16 cellular contexts compared by ENCODE assay signal in the genomic region with DNA sequence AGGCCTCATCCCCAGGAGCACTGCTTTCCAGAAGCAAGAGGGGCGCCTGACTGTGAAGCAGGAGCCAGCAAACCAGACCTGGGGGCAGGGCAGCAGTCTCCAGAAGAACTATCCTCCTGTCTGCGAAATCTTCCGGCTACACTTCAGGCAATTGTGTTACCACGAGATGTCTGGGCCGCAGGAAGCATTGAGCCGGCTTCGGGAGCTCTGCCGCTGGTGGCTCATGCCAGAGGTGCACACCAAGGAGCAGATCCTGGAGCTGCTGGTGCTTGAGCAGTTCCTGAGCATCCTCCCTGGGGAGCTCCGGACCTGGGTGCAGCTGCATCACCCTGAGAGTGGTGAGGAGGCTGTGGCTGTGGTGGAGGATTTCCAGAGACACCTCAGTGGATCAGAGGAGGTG. TPM values are rescaled to one million over a fixed set of nuclear protein-coding genes. Genes with fewer than 3 reads are reported as not detected.
A peak's percentile ranks its signal among the peaks of the same experiment; 100 is the strongest.
DNase-seq lines count a peak whose midpoint lies in the region; ATAC-seq and TF ChIP-seq lines count a peak whose summit lies in the region.
"Had no signal": no experiment of that assay in that cellular context is flagged by ENCODE, and none has a peak within 500 bp of the region (broad histone marks: within the 10 kb centered on the region; RNA-seq: fewer than 3 reads in every experiment).

No MANE protein-coding gene starts in this region.

- no peak overlapping the region for H3K4me2 ChIP-seq in GM23338
- peak overlapping the region; percentile 83 for H3K4me2 ChIP-seq in hepatocyte
- no peak overlapping the region for H3K4me2 ChIP-seq in neural cell (ENCODE audit: low read length)
- H3K4me2 ChIP-seq in smooth muscle cell: peak overlapping the region; percentile 94
- H3K4me2 ChIP-seq: BLaER1 had no signal

- H3K27ac Mint-ChIP-seq in GM23338: no peak overlapping the region
- H3K27ac Mint-ChIP-seq: CD14-positive monocyte had no signal

- H3K4me3 ChIP-seq in GM23338: no peak overlapping the region
- no peak overlapping the region for H3K4me3 ChIP-seq in hepatocyte
- peak overlapping the region; percentile 84 for H3K4me3 ChIP-seq in neural cell (ENCODE audit: low read length)
- no peak overlapping the region for H3K4me3 ChIP-seq in smooth muscle cell
- H3K4me3 ChIP-seq: BLaER1, HAP-1 had no signal

- TF ChIP-seq CTCF in GM23338 (conservative IDR thresholded peaks at IDR 0.05; ENCODE audit: low read depth in 2 of 2): no peak
- no peak for TF ChIP-seq CTCF in hepatocyte (IDR thresholded peaks at IDR 0.05; ENCODE audit: poor library complexity)
- no peak for TF ChIP-seq CTCF in neural cell (IDR thresholded peaks at IDR 0.05; ENCODE audit: poor library complexity, severe bottlenecking)
- no peak for TF ChIP-seq CTCF in smooth muscle cell (IDR thresholded peaks at IDR 0.05; ENCODE audit: borderline replicate concordance, insufficient read depth, poor library complexity, severe bottlenecking)

- TF ChIP-seq EP300 in neural cell (conservative IDR thresholded peaks at IDR 0.05; ENCODE audit: poor library complexity, severe bottlenecking): no peak

- DNase-seq in GM23338 (ENCODE audit: low spot score) (no peak), hepatocyte (ENCODE audit: low spot score) (no peak), smooth muscle cell (lab: John Stamatoyannopoulos, UW; ENCODE audit: unreplicated experiment) (no peak), NOMO-1 (lab: John Stamatoyannopoulos, UW; ENCODE audit: unreplicated experiment in 2 of 2) (no peak), NOMO-1 treated with dmso at 0.1 percent for 144 hours (lab: John Stamatoyannopoulos, UW; ENCODE audit: unreplicated experiment) (no peak)
- no peak for DNase-seq in stimulated activated CD4-positive, alpha-beta T cell treated with anti-CD3 and anti-CD28 coated beads, Interleukin-4, amount 100 ng/mL, for 1 hour
- DNase-seq: 8988T; CD4-positive, alpha-beta memory T cell; DMS153; DMS79; GDM1; IMR-90 had no signal

- H3K9me2 ChIP-seq in GM23338 (ENCODE audit: insufficient read depth): peaks cover 12% of the 10 kb centered on the region
- no peaks in the 10 kb centered on the region for H3K9me2 ChIP-seq in hepatocyte (replicated peaks; ENCODE audit: insufficient read depth)
- no peaks in the 10 kb centered on the region for H3K9me2 ChIP-seq in neural cell (ENCODE audit: insufficient read depth, low read length)

- 97% methylated on average over 9 of the region's 9 CpGs for WGBS in hepatocyte (ENCODE audit: low lambda C conversion rate, missing lambda C conversion rate)
- 96% methylated on average over 9 of the region's 9 CpGs for WGBS in smooth muscle cell (ENCODE audit: low lambda C conversion rate)

- peaks cover 6% of the 10 kb centered on the region for H3K27me3 Mint-ChIP-seq in GM23338 (ENCODE audit: insufficient read depth, low read depth, poor library complexity)
- H3K27me3 Mint-ChIP-seq: CD4-positive, alpha-beta memory T cell had no signal

- 0 out of 3 replicates have a peak overlapping the region, but pooled peaks have one; percentile 21 for H3K4me3 Mint-ChIP-seq in GM23338
- H3K4me3 Mint-ChIP-seq: CD14-positive monocyte had no signal

- H3K27me3 ChIP-seq in GM23338 (ENCODE audit: insufficient read depth) (peaks cover 16% of the 10 kb centered on the region; the same call in 1 of the 2 replicates), hepatocyte (peaks cover 6% of the 10 kb centered on the region), neural cell (ENCODE audit: insufficient read depth, low read depth, low read length) (no peaks in the 10 kb centered on the region), smooth muscle cell (ENCODE audit: low read depth) (peaks cover 12% of the 10 kb centered on the region)

- H3K4me1 Mint-ChIP-seq in GM23338: peaks cover 15% of the 10 kb centered on the region

- no peak for TF ChIP-seq RAD21 in neural cell (conservative IDR thresholded peaks at IDR 0.05)

- H2AFZ ChIP-seq in GM23338 (no peak overlapping the region), hepatocyte (no peak overlapping the region), neural cell (ENCODE audit: low read depth, low read length) (no peak overlapping the region), smooth muscle cell (ENCODE audit: low read depth) (no peak overlapping the region)

- no peaks in the 10 kb centered on the region for H3K9me3 ChIP-seq in hepatocyte (ENCODE audit: low read depth)
- H3K9me3 ChIP-seq in neural cell (ENCODE audit: low read length): peaks cover 6% of the 10 kb centered on the region
- no peaks in the 10 kb centered on the region for H3K9me3 ChIP-seq in smooth muscle cell (replicated peaks; ENCODE audit: low read depth)

- ATAC-seq in GM23338: no peak

- H3K79me2 ChIP-seq in GM23338 (replicated peaks; ENCODE audit: insufficient read depth) (peaks cover 15% of the 10 kb centered on the region), hepatocyte (peaks cover 27% of the 10 kb centered on the region), neural cell (replicated peaks; ENCODE audit: insufficient read depth, low read length) (peaks cover 13% of the 10 kb centered on the region), smooth muscle cell (ENCODE audit: low read depth) (peaks cover 8% of the 10 kb centered on the region)

- H3F3A ChIP-seq in GM23338 (replicated peaks; ENCODE audit: low read depth): no peaks in the 10 kb centered on the region
- H3F3A ChIP-seq in neural cell (ENCODE audit: insufficient read depth, low read length, poor library complexity, severe bottlenecking): no peaks in the 10 kb centered on the region
- no peaks in the 10 kb centered on the region for H3F3A ChIP-seq in smooth muscle cell (ENCODE audit: low read depth)

- no peak overlapping the region for H3K9ac ChIP-seq in neural cell (ENCODE audit: low read length)
- H3K9ac ChIP-seq in smooth muscle cell (ENCODE audit: low read depth): no peak overlapping the region
- H3K9ac ChIP-seq: BLaER1 had no signal

- H3K27ac ChIP-seq in GM23338 (ENCODE audit: low read depth): no peak overlapping the region
- H3K27ac ChIP-seq in hepatocyte: no peak overlapping the region
- H3K27ac ChIP-seq in neural cell (ENCODE audit: low read length): no peak overlapping the region
- no peak overlapping the region for H3K27ac ChIP-seq in smooth muscle cell (ENCODE audit: low read depth)
- H3K27ac ChIP-seq: BLaER1 had no signal

- H3K36me3 Mint-ChIP-seq in GM23338 (ENCODE audit: low read depth): peaks cover 59% of the 10 kb centered on the region

- H3K36me3 ChIP-seq in GM23338 (ENCODE audit: insufficient read depth): peaks cover 31% of the 10 kb centered on the region
- no peaks in the 10 kb centered on the region for H3K36me3 ChIP-seq in hepatocyte (replicated peaks; ENCODE audit: insufficient read depth, low read depth)
- peaks cover 6% of the 10 kb centered on the region for H3K36me3 ChIP-seq in neural cell (ENCODE audit: insufficient read depth, low read length)
- H3K36me3 ChIP-seq in smooth muscle cell (ENCODE audit: low read depth): peaks cover 12% of the 10 kb centered on the region
- H3K36me3 ChIP-seq: HAP-1 had no signal

- H3K4me1 ChIP-seq in GM23338 (ENCODE audit: insufficient read depth) (peaks cover 11% of the 10 kb centered on the region; the same call in 1 of the 2 replicates), hepatocyte (ENCODE audit: insufficient read depth) (peaks cover 10% of the 10 kb centered on the region), smooth muscle cell (ENCODE audit: low read depth) (peaks cover 10% of the 10 kb centered on the region)
- H3K4me1 ChIP-seq: HAP-1 had no signal

- peaks cover 26% of the 10 kb centered on the region for H3K9me3 Mint-ChIP-seq in GM23338

- H4K20me1 ChIP-seq in GM23338 (replicated peaks; ENCODE audit: insufficient read depth): no peaks in the 10 kb centered on the region
- H4K20me1 ChIP-seq in hepatocyte (ENCODE audit: insufficient read depth, poor library complexity, severe bottlenecking): no peaks in the 10 kb centered on the region
- H4K20me1 ChIP-seq in neural cell (ENCODE audit: insufficient read depth): no peaks in the 10 kb centered on the region
- no peaks in the 10 kb centered on the region for H4K20me1 ChIP-seq in smooth muscle cell (ENCODE audit: low read depth)
- H4K20me1 ChIP-seq: BLaER1 had no signal

TF ChIP-seq in GM23338, 12 proteins besides CTCF, POLR2A, EP300 and RAD21 (continues in another document):
- no peak for TF ChIP-seq ETS1 (IDR thresholded peaks at IDR 0.05)
- no peak for TF ChIP-seq CREB1 (CRISPR knock-in tag; IDR thresholded peaks at IDR 0.05; ENCODE audit: low read depth)

TF ChIP-seq in neural cell, 6 proteins besides CTCF, POLR2A, EP300 and RAD21 (continues in another document):
- no peak for TF ChIP-seq SMC3 (conservative IDR thresholded peaks at IDR 0.05; ENCODE audit: poor library complexity)
- TF ChIP-seq MXI1 (conservative IDR thresholded peaks at IDR 0.05; ENCODE audit: poor library complexity, severe bottlenecking): no peak

RNA-seq across cellular contexts. Expression of gene ZKSCAN7, which starts 2.1 kb away (rescaled TPM):
- total RNA-seq in GM23338 (2014; rRNA removed; shearing (Covaris generic)): 14.0 and 17.8 TPM in 2 replicates
- polyA plus RNA-seq in GM23338 (2016; fragmentation: Nextera tagmentation; extraction: Ambion mirVana): 4.4 and 4.7 TPM in 2 replicates
- total RNA-seq in hepatocyte: 9.6 and 9.9 TPM in 2 replicates
- polyA plus RNA-seq in hepatocyte: 6.0 and 7.9 TPM in 2 replicates
- 23.9 and 25.9 TPM in 2 replicates for polyA plus RNA-seq in neural cell
- polyA minus RNA-seq in neural cell: 31.1 and 36.0 TPM in 2 replicates
- 5.6 and 10.6 TPM in 2 replicates for total RNA-seq in smooth muscle cell
- polyA plus RNA-seq in smooth muscle cell: 3.7 and 4.6 TPM in 2 replicates

RNA-seq across cellular contexts. Expression of gene ZNF660, which starts 27.7 kb away (rescaled TPM):
- total RNA-seq in GM23338 (2014; rRNA removed; shearing (Covaris generic)): 6.1 and 10.1 TPM in 2 replicates
- polyA plus RNA-seq in GM23338 (2016; fragmentation: Nextera tagmentation; extraction: Ambion mirVana): 5.4 and 5.9 TPM in 2 replicates
- total RNA-seq in hepatocyte: 4.5 and 9.8 TPM in 2 replicates
- polyA plus RNA-seq in hepatocyte: 4.0 and 4.6 TPM in 2 replicates
- polyA plus RNA-seq in neural cell: 8.1 and 9.4 TPM in 2 replicates
- polyA minus RNA-seq in neural cell: 28.0 and 35.3 TPM in 2 replicates
- total RNA-seq in smooth muscle cell: 5.1 and 5.4 TPM in 2 replicates
- polyA plus RNA-seq in smooth muscle cell: 1.8 and 2.0 TPM in 2 replicates

Comparison
In these comparisons a context has a peak if more than half of its experiments do, and no peak if none do; other contexts are left out.
1. H3K4me2 ChIP-seq: peak in hepatocyte (single experiment) and smooth muscle cell (single experiment); none in GM23338 (single experiment) and neural cell (single experiment).